In the genomic region with DNA sequence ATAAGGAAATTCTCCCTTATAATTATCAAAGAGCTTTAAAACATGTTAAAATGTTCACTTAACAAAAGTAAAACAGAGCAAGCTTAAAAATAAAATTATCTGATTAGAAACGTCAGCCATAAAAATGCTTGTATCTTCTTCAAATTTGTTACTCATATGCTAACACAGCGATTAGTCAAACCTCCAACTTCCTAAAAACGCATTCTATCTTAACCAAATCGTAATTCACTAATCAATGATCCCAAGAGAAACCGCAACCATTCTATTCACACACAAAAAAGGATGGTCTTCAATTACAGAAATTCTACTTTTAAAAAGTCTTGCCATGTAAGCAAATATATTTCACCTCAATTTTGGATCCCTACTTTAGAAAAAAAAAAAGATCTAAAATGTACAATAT, we compare ENCODE assay signal across 8 cellular contexts. TPM values are rescaled to one million over a fixed set of nuclear protein-coding genes. Genes with fewer than 3 reads are reported as not detected.
DNase-seq lines count a peak whose midpoint lies in the region; ATAC-seq and TF ChIP-seq lines count a peak whose summit lies in the region.

No MANE protein-coding gene starts in this region.

- no peak overlapping the region for H2AK5ac ChIP-seq in mesenchymal stem cell (ENCODE audit: low read length, severe bottlenecking)

- H3K18ac ChIP-seq in mesenchymal stem cell (ENCODE audit: low read depth in 1 of 2, low read length in 2 of 2), result no peak overlapping the region

- peak overlapping the region; percentile 94 for H3K4me3 Mint-ChIP-seq in HFFc6
- peak overlapping the region; percentile 98 for H3K4me3 Mint-ChIP-seq in activated naive CD8-positive, alpha-beta T cell treated with anti-CD3 and anti-CD28 coated beads, Interleukin-2, amount 10 ng/mL, durations not matched to agents 7 days and 5 days

- H3K4ac ChIP-seq in mesenchymal stem cell (ENCODE audit: low read depth in 1 of 2, low read length in 2 of 2), result no peak overlapping the region

- H3K27me3 Mint-ChIP-seq in HFFc6 (ENCODE audit: insufficient read depth), result peaks cover 2% of the 10 kb centered on the region
- no peaks in the 10 kb centered on the region for H3K27me3 Mint-ChIP-seq in activated naive CD8-positive, alpha-beta T cell treated with anti-CD3 and anti-CD28 coated beads, Interleukin-2, amount 10 ng/mL, durations not matched to agents 7 days and 5 days

- no peak overlapping the region for H2BK12ac ChIP-seq in mesenchymal stem cell (ENCODE audit: low read length in 2 of 2)

- no peak overlapping the region for H3K4me2 ChIP-seq in mesenchymal stem cell (ENCODE audit: low read length, poor library complexity, severe bottlenecking)

- no peak overlapping the region for H3K14ac ChIP-seq in mesenchymal stem cell (ENCODE audit: low read length in 2 of 2)

- H2BK5ac ChIP-seq in mesenchymal stem cell (ENCODE audit: low read depth, low read length, poor library complexity, severe bottlenecking), result no peak overlapping the region

- no peaks in the 10 kb centered on the region for H3K9me3 ChIP-seq in A673 (ENCODE audit: low read depth, low read length, poor library complexity, severe bottlenecking)
- no peaks in the 10 kb centered on the region for H3K9me3 ChIP-seq in mesenchymal stem cell (ENCODE audit: control insufficient read depth, low read length)

- H3K9ac ChIP-seq in mesenchymal stem cell (ENCODE audit: low read length), result peak overlapping the region; percentile 93

- H3K4me1 ChIP-seq in A673 (ENCODE audit: insufficient read depth, low read length, poor library complexity, severe bottlenecking) (peaks cover 35% of the 10 kb centered on the region), mesenchymal stem cell (ENCODE audit: control insufficient read depth, insufficient read depth, low read depth, low read length) (peaks cover 2% of the 10 kb centered on the region)

- no peaks in the 10 kb centered on the region for H3K9me3 Mint-ChIP-seq in HFFc6
- H3K9me3 Mint-ChIP-seq in activated naive CD8-positive, alpha-beta T cell treated with anti-CD3 and anti-CD28 coated beads, Interleukin-2, amount 10 ng/mL, durations not matched to agents 7 days and 5 days, result no peaks in the 10 kb centered on the region

- H3K27me3 ChIP-seq in A673 (replicated peaks; ENCODE audit: insufficient read depth, low read depth, low read length, poor library complexity) (no peaks in the 10 kb centered on the region), mesenchymal stem cell (ENCODE audit: control insufficient read depth in 1 of 2, insufficient read depth in 1 of 2, low read length in 2 of 2) (no peaks in the 10 kb centered on the region)

- CTCF ChIA-PET in A673 (lab: Charles Lee) (no interaction called here), HEK293T (lab: Yijun Ruan, JAX) (no interaction called here)

- H4K8ac ChIP-seq in mesenchymal stem cell (ENCODE audit: low read length), result no peak overlapping the region

- TF ChIP-seq CTCF in A673 (conservative IDR thresholded peaks at IDR 0.05; ENCODE audit: low read depth, low read length), result no peak
- no peak for TF ChIP-seq CTCF in HFFc6 (IDR thresholded peaks at IDR 0.05)

- BruUV-seq in A673 (replicated peaks; lab: Mats Ljungman, UMichigan), result no TSS peak

- intact Hi-C loops in A673 (cut with micrococcal nuclease; ENCODE audit: unreplicated experiment), result loop anchor here (10.0 kb wide), 1 partner anchor 165 kb away; no protein-coding TSS in a partner anchor

- no peak overlapping the region for H3K23ac ChIP-seq in mesenchymal stem cell (ENCODE audit: low read length in 2 of 2)

- no peak overlapping the region for H4K91ac ChIP-seq in mesenchymal stem cell (ENCODE audit: low read length)

- H3K36me3 ChIP-seq in A673 (ENCODE audit: insufficient read depth, low read length, poor library complexity, severe bottlenecking) (no peaks in the 10 kb centered on the region), mesenchymal stem cell (ENCODE audit: control insufficient read depth in 1 of 2, insufficient read depth in 2 of 2, low read depth in 1 of 2, low read length in 2 of 2) (no peaks in the 10 kb centered on the region)

- no peak overlapping the region for H2AFZ ChIP-seq in mesenchymal stem cell (ENCODE audit: low read depth, low read length)

- peak overlapping the region; percentile 99 for H3K4me3 ChIP-seq in A673 (ENCODE audit: low read depth, low read length, poor library complexity, severe bottlenecking)
- peak overlapping the region in 1 of 2 experiments; percentile 88 for H3K4me3 ChIP-seq in mesenchymal stem cell (ENCODE audit: insufficient read depth in 1 of 2, low read depth in 1 of 2, low read length in 2 of 2)

- peaks cover 51% of the 10 kb centered on the region for H3K4me1 Mint-ChIP-seq in HFFc6 (ENCODE audit: low read depth)
- peaks cover 38% of the 10 kb centered on the region for H3K4me1 Mint-ChIP-seq in activated naive CD8-positive, alpha-beta T cell treated with anti-CD3 and anti-CD28 coated beads, Interleukin-2, amount 10 ng/mL, durations not matched to agents 7 days and 5 days

- ATAC-seq in activated naive CD8-positive, alpha-beta T cell treated with anti-CD3 and anti-CD28 coated beads, Interleukin-2, amount 10 ng/mL, durations not matched to agents 7 days and 5 days (ENCODE audit: low read depth), result no peak

- peak overlapping the region; percentile 83 for H3K27ac Mint-ChIP-seq in HFFc6
- peak overlapping the region; percentile 99 for H3K27ac Mint-ChIP-seq in activated naive CD8-positive, alpha-beta T cell treated with anti-CD3 and anti-CD28 coated beads, Interleukin-2, amount 10 ng/mL, durations not matched to agents 7 days and 5 days

- H3K27ac ChIP-seq in A673 (ENCODE audit: low read depth, low read length, poor library complexity, severe bottlenecking), result no peak overlapping the region
- H3K27ac ChIP-seq in mesenchymal stem cell (ENCODE audit: low read length, poor library complexity, severe bottlenecking), result no peak overlapping the region

- no peak for DNase-seq in A673 (ENCODE audit: low spot score)
- no peak for DNase-seq in HFFc6
- no peak for DNase-seq in activated naive CD8-positive, alpha-beta T cell treated with anti-CD3 and anti-CD28 coated beads, Interleukin-2, amount 10 ng/mL, durations not matched to agents 7 days and 5 days
- DNase-seq in mesenchymal stem cell, result peak; percentile 30
- DNase-seq in HEK293T (ENCODE audit: extremely low spot score), result no peak
- DNase-seq in DMS 273 (lab: John Stamatoyannopoulos, UW; ENCODE audit: unreplicated experiment), result no peak
- no peak for DNase-seq in kidney tubule cell (ENCODE audit: low spot score)
- no peak for DNase-seq in LoVo (ENCODE audit: low spot score)

- no peaks in the 10 kb centered on the region for H3K79me1 ChIP-seq in mesenchymal stem cell (replicated peaks; ENCODE audit: low read length, poor library complexity, severe bottlenecking)

- POLR2A ChIA-PET in A673 (lab: Charles Lee; ENCODE audit: low non-redundant PET), result interaction anchor here (0.6 kb wide), 1 partner anchor 15 kb away, joined by 3 read pairs; no protein-coding TSS in a partner anchor
- POLR2A ChIA-PET in activated naive CD8-positive, alpha-beta T cell treated with anti-CD3 and anti-CD28 coated beads, Interleukin-2, amount 10 ng/mL, durations not matched to agents 7 days and 5 days (lab: Charles Lee), result interaction anchor here (0.7 to 10.8 kb wide), 18 partner anchors 7 to 125 kb away, joined by 3 to 339 read pairs (median 14); no protein-coding TSS in a partner anchor
- POLR2A ChIA-PET in HEK293T (lab: Yijun Ruan, JAX), result no interaction called here

- no peak overlapping the region for H2BK120ac ChIP-seq in mesenchymal stem cell (ENCODE audit: low read depth, low read length)

- H2BK15ac ChIP-seq in mesenchymal stem cell (ENCODE audit: low read depth, poor library complexity, severe bottlenecking), result no peak overlapping the region

- H3K36me3 Mint-ChIP-seq in HFFc6 (ENCODE audit: low read depth), result peaks cover 24% of the 10 kb centered on the region
- peaks cover 67% of the 10 kb centered on the region for H3K36me3 Mint-ChIP-seq in activated naive CD8-positive, alpha-beta T cell treated with anti-CD3 and anti-CD28 coated beads, Interleukin-2, amount 10 ng/mL, durations not matched to agents 7 days and 5 days

- 28% methylated on average over 5 of the region's 5 CpGs for WGBS in mesenchymal stem cell

TF ChIP-seq in HEK293T, 16 proteins besides CTCF, POLR2A, EP300 and RAD21:
- TF ChIP-seq ARNT (IDR thresholded peaks at IDR 0.05) (no peak), BHLHE40 (IDR thresholded peaks at IDR 0.05; ENCODE audit: borderline replicate concordance) (no peak), NFRKB (IDR thresholded peaks at IDR 0.05) (no peak), PKNOX1 (IDR thresholded peaks at IDR 0.05) (no peak), CTBP1 (IDR thresholded peaks at IDR 0.05; ENCODE audit: borderline replicate concordance) (no peak), TARDBP (IDR thresholded peaks at IDR 0.05) (no peak), SUZ12 (IDR thresholded peaks at IDR 0.05) (no peak), HDGF (IDR thresholded peaks at IDR 0.05; ENCODE audit: borderline replicate concordance) (no peak), FOXM1 (IDR thresholded peaks at IDR 0.05; ENCODE audit: borderline replicate concordance) (no peak), FOXA1 (IDR thresholded peaks at IDR 0.05) (no peak), LEF1 (IDR thresholded peaks at IDR 0.05; ENCODE audit: borderline replicate concordance) (no peak)

RNA-seq across cellular contexts. Expression of gene STK17B, which starts 1.9 kb away (rescaled TPM):
- total RNA-seq in A673 (2021), result 18.4 and 18.5 TPM in 2 replicates
- 10 to 100 TPM; 26.7 to 39.8 (median 32.5) TPM for total RNA-seq in HFFc6 (2021; fragmentation: NEBNext Ultra II Directional; extraction: Animal tissue kit (Norgen Biotek cat#: 25700))
- 100 to 1,000 TPM; 476 to 483 TPM for total RNA-seq in activated naive CD8-positive, alpha-beta T cell treated with anti-CD3 and anti-CD28 coated beads, Interleukin-2, amount 10 ng/mL, durations not matched to agents 7 days and 5 days
- polyA plus RNA-seq in mesenchymal stem cell (2013, experiment 1 of 2), result 31.0 TPM
- 33.9 TPM for polyA plus RNA-seq in mesenchymal stem cell (2013, experiment 2 of 2)

Comparison
In these comparisons a context has a peak if more than half of its experiments do, and no peak if none do; other contexts are left out.
1. RNA of gene STK17B, which starts 1.9 kb away (total RNA-seq): 476 to 483 TPM in activated naive CD8-positive, alpha-beta T cell treated with anti-CD3 and anti-CD28 coated beads, Interleukin-2, amount 10 ng/mL, durations not matched to agents 7 days and 5 days; 26.7 to 39.8 TPM in HFFc6 and 18.4 to 18.5 TPM in A673; every median in the first group is over 10 times any median in the second.